18 cellular contexts compared by ENCODE assay signal in genomic region chr21:17781524-17781923, GRCh38. TPM values are rescaled to one million over a fixed set of nuclear protein-coding genes. Genes with fewer than 3 reads are reported as not detected.
DNase-seq lines count a peak whose midpoint lies in the region; ATAC-seq and TF ChIP-seq lines count a peak whose summit lies in the region.
"Had no signal": no experiment of that assay in that cellular context is flagged by ENCODE, and none has a peak within 500 bp of the region (broad histone marks: within the 10 kb centered on the region; RNA-seq: fewer than 3 reads in every experiment).

No MANE protein-coding gene starts in this region.

- H3K79me2 ChIP-seq in SU-DHL-6 (ENCODE audit: insufficient read depth, low read length), result no peaks in the 10 kb centered on the region
- H3K79me2 ChIP-seq: parathyroid adenoma had no signal

- no peaks in the 10 kb centered on the region for H3K27me3 Mint-ChIP-seq in stimulated activated naive CD8-positive, alpha-beta T cell treated with anti-CD3 and anti-CD28 coated beads, Interleukin-15, Interleukin-2, amounts not matched to agents 100 ng/mL and 50 ng/mL, for 24 hours
- H3K27me3 Mint-ChIP-seq in stimulated activated naive CD8-positive, alpha-beta T cell treated with anti-CD3 and anti-CD28 coated beads, Interleukin-15, amount 100 ng/mL, for 72 hours, result no peaks in the 10 kb centered on the region

- peaks cover 51% of the 10 kb centered on the region for H3K4me1 ChIP-seq in effector memory CD4-positive, alpha-beta T cell (ENCODE audit: control insufficient read depth, insufficient read depth, low read length, poor library complexity, severe bottlenecking)
- H3K4me1 ChIP-seq: parathyroid adenoma, tibial artery had no signal

- no peak overlapping the region for H3K4me2 ChIP-seq in SU-DHL-6 (ENCODE audit: low read depth, low read length, poor library complexity, severe bottlenecking)
- H3K4me2 ChIP-seq: smooth muscle cell had no signal

- no peak for DNase-seq in stimulated activated naive CD8-positive, alpha-beta T cell treated with anti-CD3 and anti-CD28 coated beads, Interleukin-15, Interleukin-2, amounts not matched to agents 100 U/mL and 50 U/mL, for 24 hours
- no peak for DNase-seq in effector memory CD4-positive, alpha-beta T cell
- no peak for DNase-seq in stimulated activated naive CD8-positive, alpha-beta T cell treated with anti-CD3 and anti-CD28 coated beads, Interleukin-15, amount 100 ng/mL, for 72 hours
- no peak for DNase-seq in posterior vena cava (ENCODE audit: low spot score)
- no peak for DNase-seq in OCI-M1 (lab: John Stamatoyannopoulos, UW)
- DNase-seq: brain microvascular endothelial cell, GDM1, GOT3, NCI-H2029, NCI-H524, PC-3, tibial artery had no signal

- H3F3A ChIP-seq in SU-DHL-6 (ENCODE audit: insufficient read depth), result peaks cover 45% of the 10 kb centered on the region

- H4K20me1 ChIP-seq in SU-DHL-6 (ENCODE audit: low read depth, low read length), result no peaks in the 10 kb centered on the region

- no peaks in the 10 kb centered on the region for H3K9me2 ChIP-seq in SU-DHL-6 (replicated peaks; ENCODE audit: insufficient read depth, low read length)

- no peak for ATAC-seq in stimulated activated naive CD8-positive, alpha-beta T cell treated with anti-CD3 and anti-CD28 coated beads, Interleukin-15, Interleukin-2, amounts not matched to agents 100 U/mL and 50 U/mL, for 24 hours
- ATAC-seq in stimulated activated naive CD8-positive, alpha-beta T cell treated with anti-CD3 and anti-CD28 coated beads, Interleukin-15, amount 100 ng/mL, for 72 hours, result no peak
- no peak for ATAC-seq in HG03280 (IDR thresholded peaks at IDR 0.05; ENCODE audit: unreplicated experiment)
- ATAC-seq: left lobe of liver, PC-3 had no signal

- no peaks in the 10 kb centered on the region for H3K9me3 Mint-ChIP-seq in stimulated activated naive CD8-positive, alpha-beta T cell treated with anti-CD3 and anti-CD28 coated beads, Interleukin-15, Interleukin-2, amounts not matched to agents 100 ng/mL and 50 ng/mL, for 24 hours
- H3K9me3 Mint-ChIP-seq in stimulated activated naive CD8-positive, alpha-beta T cell treated with anti-CD3 and anti-CD28 coated beads, Interleukin-15, amount 100 ng/mL, for 72 hours, result no peaks in the 10 kb centered on the region

- H3K27ac Mint-ChIP-seq in stimulated activated naive CD8-positive, alpha-beta T cell treated with anti-CD3 and anti-CD28 coated beads, Interleukin-15, Interleukin-2, amounts not matched to agents 100 ng/mL and 50 ng/mL, for 24 hours, result peak overlapping the region; percentile 86
- peak overlapping the region in 1 of 2 donors; percentile 85 for H3K27ac Mint-ChIP-seq in stimulated activated naive CD8-positive, alpha-beta T cell treated with anti-CD3 and anti-CD28 coated beads, Interleukin-15, amount 100 ng/mL, for 72 hours

- no peaks in the 10 kb centered on the region for H3K9me3 ChIP-seq in SU-DHL-6 (ENCODE audit: insufficient read depth, low read length)
- H3K9me3 ChIP-seq in effector memory CD4-positive, alpha-beta T cell (ENCODE audit: control insufficient read depth, low read length), result no peaks in the 10 kb centered on the region
- H3K9me3 ChIP-seq: tibial artery had no signal

- peaks cover 97% of the 10 kb centered on the region for H3K4me1 Mint-ChIP-seq in stimulated activated naive CD8-positive, alpha-beta T cell treated with anti-CD3 and anti-CD28 coated beads, Interleukin-15, Interleukin-2, amounts not matched to agents 100 ng/mL and 50 ng/mL, for 24 hours (ENCODE audit: low read depth)
- peaks cover 88% of the 10 kb centered on the region for H3K4me1 Mint-ChIP-seq in stimulated activated naive CD8-positive, alpha-beta T cell treated with anti-CD3 and anti-CD28 coated beads, Interleukin-15, amount 100 ng/mL, for 72 hours

- H3K4me3 ChIP-seq in SU-DHL-6 (ENCODE audit: insufficient read depth, low read length, poor library complexity, severe bottlenecking), result no peak overlapping the region
- no peak overlapping the region for H3K4me3 ChIP-seq in effector memory CD4-positive, alpha-beta T cell (ENCODE audit: insufficient read depth, low read depth, low read length, poor library complexity, severe bottlenecking)
- H3K4me3 ChIP-seq: smooth muscle cell, tibial artery had no signal

- peak overlapping the region; percentile 56 for H3K4me3 Mint-ChIP-seq in stimulated activated naive CD8-positive, alpha-beta T cell treated with anti-CD3 and anti-CD28 coated beads, Interleukin-15, Interleukin-2, amounts not matched to agents 100 ng/mL and 50 ng/mL, for 24 hours
- peak overlapping the region; percentile 18 to 72 for H3K4me3 Mint-ChIP-seq in stimulated activated naive CD8-positive, alpha-beta T cell treated with anti-CD3 and anti-CD28 coated beads, Interleukin-15, amount 100 ng/mL, for 72 hours

- H3K27ac ChIP-seq in SU-DHL-6 (ENCODE audit: low read depth, low read length), result peak overlapping the region; percentile 99; the same call in 1 of the 2 replicates
- peak overlapping the region; percentile 80 for H3K27ac ChIP-seq in effector memory CD4-positive, alpha-beta T cell (ENCODE audit: insufficient read depth, low read length, poor library complexity, severe bottlenecking)
- H3K27ac ChIP-seq: brain microvascular endothelial cell, parathyroid adenoma, tibial artery had no signal

- no peak for TF ChIP-seq CTCF in SU-DHL-6 (IDR thresholded peaks at IDR 0.05; ENCODE audit: insufficient read depth, low read length, poor library complexity, severe bottlenecking)

- H3K27me3 ChIP-seq in SU-DHL-6 (ENCODE audit: low read length), result no peaks in the 10 kb centered on the region
- H3K27me3 ChIP-seq in effector memory CD4-positive, alpha-beta T cell (replicated peaks; ENCODE audit: control insufficient read depth, insufficient read depth, low read length, poor library complexity, severe bottlenecking), result no peaks in the 10 kb centered on the region
- H3K27me3 ChIP-seq: brain microvascular endothelial cell, tibial artery had no signal

- peaks cover 24% of the 10 kb centered on the region for H3K36me3 Mint-ChIP-seq in stimulated activated naive CD8-positive, alpha-beta T cell treated with anti-CD3 and anti-CD28 coated beads, Interleukin-15, Interleukin-2, amounts not matched to agents 100 ng/mL and 50 ng/mL, for 24 hours (ENCODE audit: low read depth)

- peaks cover 11% of the 10 kb centered on the region for H3K36me3 ChIP-seq in SU-DHL-6 (ENCODE audit: low read length)
- H3K36me3 ChIP-seq in effector memory CD4-positive, alpha-beta T cell (ENCODE audit: control insufficient read depth, insufficient read depth, low read length), result peaks cover 2% of the 10 kb centered on the region
- H3K36me3 ChIP-seq: brain microvascular endothelial cell had no signal

- H3K9ac ChIP-seq in SU-DHL-6 (ENCODE audit: low read length), result no peak overlapping the region
- H3K9ac ChIP-seq: parathyroid adenoma had no signal

- intact Hi-C loops in posterior vena cava (cut with DNase I), result no loop called here

- no peak overlapping the region for H2AFZ ChIP-seq in SU-DHL-6 (ENCODE audit: low read depth, low read length, severe bottlenecking)
- H2AFZ ChIP-seq: parathyroid adenoma had no signal

RNA-seq across cellular contexts. Expression of gene C21orf91, which starts 37.6 kb away (rescaled TPM):
- total RNA-seq in posterior vena cava, result 10 to 100 TPM; 11.3 to 11.8 TPM
